In the genomic region with DNA sequence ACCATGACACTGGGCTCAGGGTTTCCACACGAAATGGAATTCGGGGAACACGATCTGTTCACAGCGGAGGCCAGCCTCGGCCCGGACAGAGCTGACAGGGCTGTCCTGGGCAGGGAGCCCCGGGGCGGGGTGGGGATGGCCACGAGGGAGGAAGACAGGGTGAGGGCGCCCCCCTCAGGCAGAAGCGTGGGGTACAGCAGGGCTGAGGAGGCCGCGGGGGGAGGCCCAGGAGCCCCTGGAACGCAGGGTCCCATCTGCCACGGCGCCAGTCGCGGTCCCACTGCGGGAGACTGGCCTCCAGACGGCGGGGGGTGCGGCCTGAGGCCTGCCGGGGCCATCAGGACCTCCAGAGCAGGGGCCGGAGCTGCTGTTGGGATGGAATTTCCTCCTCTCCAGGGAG, we compare ENCODE assay signal across 2 cellular contexts.
TF ChIP-seq lines count a peak whose summit lies in the region.

No MANE protein-coding gene starts in this region.

TF ChIP-seq in Ishikawa, 13 proteins besides CTCF, POLR2A, EP300 and RAD21:
- no peak for TF ChIP-seq REST (IDR thresholded peaks at IDR 0.05; ENCODE audit: low read depth)
- TF ChIP-seq FOXM1 (IDR thresholded peaks at IDR 0.05; ENCODE audit: borderline replicate concordance, low read depth) = no peak
- no peak for TF ChIP-seq TCF12 (IDR thresholded peaks at IDR 0.05; ENCODE audit: low read depth)
- no peak for TF ChIP-seq YY1 (IDR thresholded peaks at IDR 0.05; ENCODE audit: low read depth)
- TF ChIP-seq EGR1 (IDR thresholded peaks at IDR 0.05) = no peak
- no peak for TF ChIP-seq CREB1 (IDR thresholded peaks at IDR 0.05; ENCODE audit: low read depth)
- TF ChIP-seq TEAD4 (IDR thresholded peaks at IDR 0.05) = no peak
- no peak for TF ChIP-seq ZBTB7A (IDR thresholded peaks at IDR 0.05; ENCODE audit: low read depth)
- no peak for TF ChIP-seq CEBPB (IDR thresholded peaks at IDR 0.05)
- TF ChIP-seq, protein P1, sequence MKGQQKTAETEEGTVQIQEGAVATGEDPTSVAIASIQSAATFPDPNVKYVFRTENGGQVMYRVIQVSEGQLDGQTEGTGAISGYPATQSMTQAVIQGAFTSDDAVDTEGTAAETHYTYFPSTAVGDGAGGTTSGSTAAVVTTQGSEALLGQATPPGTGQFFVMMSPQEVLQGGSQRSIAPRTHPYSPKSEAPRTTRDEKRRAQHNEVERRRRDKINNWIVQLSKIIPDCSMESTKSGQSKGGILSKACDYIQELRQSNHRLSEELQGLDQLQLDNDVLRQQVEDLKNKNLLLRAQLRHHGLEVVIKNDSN (IDR thresholded peaks at IDR 0.05) = no peak
- no peak for TF ChIP-seq TAF1 (IDR thresholded peaks at IDR 0.05; ENCODE audit: low read depth)
- TF ChIP-seq, protein P2, sequence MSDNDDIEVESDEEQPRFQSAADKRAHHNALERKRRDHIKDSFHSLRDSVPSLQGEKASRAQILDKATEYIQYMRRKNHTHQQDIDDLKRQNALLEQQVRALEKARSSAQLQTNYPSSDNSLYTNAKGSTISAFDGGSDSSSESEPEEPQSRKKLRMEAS (IDR thresholded peaks at IDR 0.05) = no peak
- TF ChIP-seq NFIC (IDR thresholded peaks at IDR 0.05) = no peak

TF ChIP-seq in H1, 55 proteins besides CTCF, POLR2A, EP300 and RAD21 (continued from another document):
- no peak for TF ChIP-seq PHF8 (conservative IDR thresholded peaks at IDR 0.05; ENCODE audit: low read depth, low read length)
- no peak for TF ChIP-seq ZNF274 (IDR thresholded peaks at IDR 0.05; ENCODE audit: borderline replicate concordance, extremely low read depth, low read length)
- no peak for TF ChIP-seq EZH2 (IDR thresholded peaks at IDR 0.05; ENCODE audit: low read depth, low read length, severe bottlenecking)
- no peak for TF ChIP-seq BRCA1 (IDR thresholded peaks at IDR 0.05; ENCODE audit: low read depth, low read length)
- TF ChIP-seq E2F6 (IDR thresholded peaks at IDR 0.05) = no peak
